ENCODE assay signal across 8 cellular contexts in the genomic region with DNA sequence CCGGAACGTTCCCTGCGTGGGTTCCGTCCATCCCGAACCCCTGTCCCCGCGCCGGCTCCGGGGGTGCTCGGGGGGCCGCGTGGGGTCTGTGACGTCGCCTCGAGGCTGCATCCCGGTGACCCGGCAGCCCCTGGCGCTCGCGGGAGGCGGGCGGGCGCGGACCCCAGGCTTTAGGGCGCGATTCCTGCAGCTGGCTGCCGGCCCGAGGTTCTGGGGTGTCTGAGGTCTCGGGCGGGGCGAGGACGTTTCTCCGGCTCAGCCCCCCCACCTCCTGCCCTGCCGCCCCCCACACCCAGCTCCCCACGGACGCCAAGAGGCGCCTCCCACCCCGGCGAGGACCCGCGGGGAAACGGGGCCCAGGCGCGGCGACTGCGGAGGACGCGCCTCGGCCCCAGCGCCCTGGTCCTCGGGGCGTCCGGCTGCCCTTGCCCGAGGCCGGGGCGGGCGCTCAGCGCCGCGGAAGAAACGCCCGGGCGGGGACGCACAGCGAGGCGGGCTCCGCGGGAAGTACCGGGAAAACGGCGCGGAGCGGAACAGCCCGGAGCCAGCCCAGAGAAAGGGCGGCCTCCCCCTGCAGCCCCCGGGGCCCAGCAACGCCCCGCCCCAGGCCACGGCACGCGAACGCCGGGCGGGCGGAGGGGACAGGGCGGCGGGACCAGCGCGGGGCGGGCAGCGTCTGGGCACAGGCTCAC. TPM values are rescaled to one million over a fixed set of nuclear protein-coding genes. Genes with fewer than 3 reads are reported as not detected.
DNase-seq lines count a peak whose midpoint lies in the region; ATAC-seq and TF ChIP-seq lines count a peak whose summit lies in the region.

No MANE protein-coding gene starts in this region.

- H3K14ac ChIP-seq in H9 (ENCODE audit: insufficient read depth, low read length): no peak overlapping the region

- peaks cover 53% of the 10 kb centered on the region for H3K4me1 Mint-ChIP-seq in CD4-positive, alpha-beta T cell (ENCODE audit: low read depth)
- H3K4me1 Mint-ChIP-seq in H9: peaks cover 31 to 32% of the 10 kb centered on the region in 2 experiments
- peaks cover 6% of the 10 kb centered on the region for H3K4me1 Mint-ChIP-seq in endothelial cell (ENCODE audit: unreplicated experiment)
- peaks cover 9 to 17% of the 10 kb centered on the region in 2 donors for H3K4me1 Mint-ChIP-seq in immature natural killer cell
- H3K4me1 Mint-ChIP-seq in T-helper 2 cell treated with Interferon-gamma antibody and Interleukin-4, amounts not matched to agents 5 μg/mL and 100 μg/mL, for 36 hours (ENCODE audit: low read depth): peaks cover 13% of the 10 kb centered on the region

- H3K36me3 ChIP-seq in ovary: no peaks in the 10 kb centered on the region

- peaks cover 14% of the 10 kb centered on the region for H3K27me3 ChIP-seq in CD4-positive, alpha-beta T cell (ENCODE audit: control insufficient read depth, insufficient read depth, low read length)
- H3K27me3 ChIP-seq in H9 (ENCODE audit: insufficient read depth, low read length): peaks cover 5% of the 10 kb centered on the region; the same call in 1 of the 2 replicates
- no peaks in the 10 kb centered on the region for H3K27me3 ChIP-seq in ovary

- H2BK120ac ChIP-seq in H9 (ENCODE audit: low read depth, low read length, poor library complexity, severe bottlenecking): no peak overlapping the region

- H3T11ph ChIP-seq in H9 (ENCODE audit: low read length): no peak overlapping the region

- no peak overlapping the region for H3K18ac ChIP-seq in H9 (ENCODE audit: insufficient read length, low read depth, low read length)

- H3K4me1 ChIP-seq in H9 (ENCODE audit: insufficient read depth, low read length): no peaks in the 10 kb centered on the region
- no peaks in the 10 kb centered on the region for H3K4me1 ChIP-seq in ovary (ENCODE audit: insufficient read depth)

- H3K79me2 ChIP-seq in H9 (ENCODE audit: insufficient read depth, low read length): no peaks in the 10 kb centered on the region

- H3K9me3 ChIP-seq in CD4-positive, alpha-beta T cell (ENCODE audit: control insufficient read depth, low read length): no peaks in the 10 kb centered on the region
- H3K9me3 ChIP-seq in H9 (ENCODE audit: control insufficient read depth, low read depth, low read length): no peaks in the 10 kb centered on the region
- no peaks in the 10 kb centered on the region for H3K9me3 ChIP-seq in ovary

- H3K79me1 ChIP-seq in H9 (ENCODE audit: insufficient read depth, low read depth, low read length, poor library complexity, severe bottlenecking): no peaks in the 10 kb centered on the region

- H3K4me3 Mint-ChIP-seq in CD4-positive, alpha-beta T cell: no peak overlapping the region
- peak overlapping the region; percentile 41 to 63; a peak in 3 of 5 replicates for H3K4me3 Mint-ChIP-seq in H9
- no peak overlapping the region for H3K4me3 Mint-ChIP-seq in endothelial cell (ENCODE audit: unreplicated experiment)
- no peak overlapping the region for H3K4me3 Mint-ChIP-seq in immature natural killer cell
- H3K4me3 Mint-ChIP-seq in T-helper 2 cell treated with Interferon-gamma antibody and Interleukin-4, amounts not matched to agents 5 μg/mL and 100 μg/mL, for 36 hours: no peak overlapping the region

- H2BK5ac ChIP-seq in H9 (ENCODE audit: insufficient read length, low read length): no peak overlapping the region

- peak overlapping the region; percentile 0 for H3K4me2 ChIP-seq in H9 (ENCODE audit: insufficient read depth, insufficient read length, low read length)

- H3K56ac ChIP-seq in H9 (ENCODE audit: insufficient read length, low read depth, low read length): no peak overlapping the region

- no peak for TF ChIP-seq EP300 in ovary (IDR thresholded peaks at IDR 0.05)

- peaks cover 7% of the 10 kb centered on the region for H3K23me2 ChIP-seq in H9 (ENCODE audit: insufficient read length, low read depth, low read length, poor library complexity, severe bottlenecking)

- H3K27ac Mint-ChIP-seq in CD4-positive, alpha-beta T cell: no peak overlapping the region
- H3K27ac Mint-ChIP-seq in H9: no peak overlapping the region
- no peak overlapping the region for H3K27ac Mint-ChIP-seq in endothelial cell (ENCODE audit: unreplicated experiment)
- H3K27ac Mint-ChIP-seq in immature natural killer cell: no peak overlapping the region
- no peak overlapping the region for H3K27ac Mint-ChIP-seq in T-helper 2 cell treated with Interferon-gamma antibody and Interleukin-4, amounts not matched to agents 5 μg/mL and 100 μg/mL, for 36 hours

- H3K9ac ChIP-seq in H9 (ENCODE audit: extremely low read depth, insufficient read length, low read length): no peak overlapping the region

- H2AFZ ChIP-seq in H9 (ENCODE audit: low read length): no peak overlapping the region

- CTCF ChIA-PET in CD4-positive, alpha-beta T cell (lab: Charles Lee): no interaction called here

- no peaks in the 10 kb centered on the region for H4K20me1 ChIP-seq in H9 (ENCODE audit: control insufficient read depth, insufficient read depth, insufficient read length)

- no peak overlapping the region for H4K5ac ChIP-seq in H9 (ENCODE audit: insufficient read length, low read depth, low read length)

- ATAC-seq in CD4-positive, alpha-beta T cell (ENCODE audit: poor library complexity): peak; percentile 1

- no peak for TF ChIP-seq POLR2A in ovary (IDR thresholded peaks at IDR 0.05)

- peaks cover 11% of the 10 kb centered on the region for H3K36me3 Mint-ChIP-seq in CD4-positive, alpha-beta T cell (ENCODE audit: low read depth)
- no peaks in the 10 kb centered on the region; a peak in 1 of 7 replicates for H3K36me3 Mint-ChIP-seq in H9 (ENCODE audit: insufficient read depth in 1 of 3, low read depth in 3 of 3)
- H3K36me3 Mint-ChIP-seq in endothelial cell (ENCODE audit: low read depth, unreplicated experiment): no peaks in the 10 kb centered on the region
- H3K36me3 Mint-ChIP-seq in immature natural killer cell: no peaks in the 10 kb centered on the region
- H3K36me3 Mint-ChIP-seq in T-helper 2 cell treated with Interferon-gamma antibody and Interleukin-4, amounts not matched to agents 5 μg/mL and 100 μg/mL, for 36 hours (ENCODE audit: low read depth): no peaks in the 10 kb centered on the region

- H2AK5ac ChIP-seq in H9 (ENCODE audit: insufficient read length, low read length): no peak overlapping the region

- no peak overlapping the region for H4K91ac ChIP-seq in H9 (ENCODE audit: insufficient read length, low read depth, low read length)

- no peak overlapping the region for H2BK12ac ChIP-seq in H9 (ENCODE audit: insufficient read length, low read depth, low read length)

- intact Hi-C loops in CD4-positive, alpha-beta T cell (cut with DNase I, micrococcal nuclease): loop anchor here (2.0 to 10.0 kb wide), 6 partner anchors 45 to 680 kb away; partner anchors contain the start of genes C21orf58 (in 1 of the 2), COL6A1 (in 1 of the 2) and PCNT (in 1 of the 2)
- intact Hi-C loops in ovary (cut with DNase I): loop anchor here in 1 of 4 donors (10.0 kb wide), 1 partner anchor 77 kb away; no protein-coding TSS in a partner anchor

- no peak overlapping the region for H2BK15ac ChIP-seq in H9 (ENCODE audit: low read depth, low read length)

- H3K4ac ChIP-seq in H9 (ENCODE audit: low read depth, low read length): no peak overlapping the region

- H4K8ac ChIP-seq in H9 (replicated peaks; ENCODE audit: insufficient read length, low read depth, low read length): no peak overlapping the region

- H3K27me3 Mint-ChIP-seq in CD4-positive, alpha-beta T cell: peaks cover 18% of the 10 kb centered on the region
- H3K27me3 Mint-ChIP-seq in H9 (ENCODE audit: low read depth) (peaks cover 24% of the 10 kb centered on the region), endothelial cell (ENCODE audit: unreplicated experiment) (peaks cover 14% of the 10 kb centered on the region), immature natural killer cell (ENCODE audit: low read depth in 3 of 3) (peaks cover 15 to 38% (median 31%) of the 10 kb centered on the region in 3 donors)
- H3K27me3 Mint-ChIP-seq in T-helper 2 cell treated with Interferon-gamma antibody and Interleukin-4, amounts not matched to agents 5 μg/mL and 100 μg/mL, for 36 hours (ENCODE audit: low read depth): peaks cover 15% of the 10 kb centered on the region

- peak overlapping the region; percentile 36 for H3K4me3 ChIP-seq in ovary

- H3K23ac ChIP-seq in H9 (ENCODE audit: insufficient read length, low read depth, low read length): no peak overlapping the region

- TF ChIP-seq CTCF in CD4-positive, alpha-beta T cell (IDR thresholded peaks at IDR 0.05): no peak
- TF ChIP-seq CTCF in H9 (conservative IDR thresholded peaks at IDR 0.05) (no peak), endothelial cell (IDR thresholded peaks at IDR 0.05; ENCODE audit: unreplicated experiment) (no peak), ovary (IDR thresholded peaks at IDR 0.05) (no peak)

- WGBS in H9 (ENCODE audit: extremely low coverage, insufficient read length, low lambda C conversion rate): no CpG with 5 or more reads among the region's 91 CpGs
- 4 to 23% (median 12%) methylated on average over 28 to 91 of the region's 91 CpGs for WGBS in ovary, 3 donors

- peak in 3 of 10 experiments; percentile 15 to 36 (median 22) for DNase-seq in CD4-positive, alpha-beta T cell
- DNase-seq in H9 (no peak), endothelial cell (ENCODE audit: low spot score) (peak; percentile 25), ovary (peak in 4 of 5 donors; percentile 37 to 71 (median 64)), immature natural killer cell (no peak), AG20443 (ENCODE audit: low spot score) (no peak), amygdala (lab: John Stamatoyannopoulos, UW) (no peak)
- no peak for DNase-seq in T-helper 2 cell treated with Interferon-gamma antibody and Interleukin-4, amounts not matched to agents 5 μg/mL and 100 μg/mL, for 36 hours (ENCODE audit: low spot score)

- POLR2A ChIA-PET in CD4-positive, alpha-beta T cell (lab: Charles Lee): no interaction called here

- H3K9me3 Mint-ChIP-seq in CD4-positive, alpha-beta T cell: peaks cover 6% of the 10 kb centered on the region
- H3K9me3 Mint-ChIP-seq in H9 (no peaks in the 10 kb centered on the region), endothelial cell (ENCODE audit: unreplicated experiment) (no peaks in the 10 kb centered on the region), immature natural killer cell (peaks cover 0 to 2% (median 0%) of the 10 kb centered on the region in 6 donors)
- H3K9me3 Mint-ChIP-seq in T-helper 2 cell treated with Interferon-gamma antibody and Interleukin-4, amounts not matched to agents 5 μg/mL and 100 μg/mL, for 36 hours: no peaks in the 10 kb centered on the region

- H2BK20ac ChIP-seq in H9 (ENCODE audit: low read depth, low read length, poor library complexity, severe bottlenecking): no peak overlapping the region

- peak overlapping the region; percentile 7 for H3K27ac ChIP-seq in CD4-positive, alpha-beta T cell (ENCODE audit: low read depth, low read length)
- H3K27ac ChIP-seq in H9 (ENCODE audit: insufficient read length, low read depth, low read length) (no peak overlapping the region), ovary (peak overlapping the region; percentile 23 to 73)

RNA-seq across cellular contexts. Expression of gene PCBP3, which starts 1.3 kb away (rescaled TPM):
- 1 to 10 TPM; 3.4 to 3.8 TPM for total RNA-seq in CD4-positive, alpha-beta T cell
- total RNA-seq in H9 (2021) (10.8 and 10.9 TPM in 2 replicates), endothelial cell (ENCODE audit: unreplicated experiment) (2.5 TPM), ovary (10 to 100 TPM in 1 of 7 donors, 1 to 10 TPM in 6; 3.7 to 10.1 (median 6.4) TPM)
- polyA plus RNA-seq in ovary (1 to 10 TPM; 2.4 to 3.1 TPM), immature natural killer cell (under 1 TPM in 2 of 3 donors, not detected in 1; 0.27 to 0.71 TPM)

Comparison
In these comparisons a context has a peak if more than half of its experiments do, and no peak if none do; other contexts are left out.
1. DNase-seq: peak in endothelial cell (single experiment) and ovary (4 of 5); none in H9 (single experiment), immature natural killer cell (0 of 3), T-helper 2 cell treated with Interferon-gamma antibody and Interleukin-4, amounts not matched to agents 5 μg/mL and 100 μg/mL, for 36 hours (single experiment), AG20443 (single experiment) and amygdala (0 of 56).
2. H3K4me3 Mint-ChIP-seq: peak in H9 (2 of 2); none in CD4-positive, alpha-beta T cell (single experiment), endothelial cell (single experiment), immature natural killer cell (0 of 5) and T-helper 2 cell treated with Interferon-gamma antibody and Interleukin-4, amounts not matched to agents 5 μg/mL and 100 μg/mL, for 36 hours (single experiment).